In the genomic region with DNA sequence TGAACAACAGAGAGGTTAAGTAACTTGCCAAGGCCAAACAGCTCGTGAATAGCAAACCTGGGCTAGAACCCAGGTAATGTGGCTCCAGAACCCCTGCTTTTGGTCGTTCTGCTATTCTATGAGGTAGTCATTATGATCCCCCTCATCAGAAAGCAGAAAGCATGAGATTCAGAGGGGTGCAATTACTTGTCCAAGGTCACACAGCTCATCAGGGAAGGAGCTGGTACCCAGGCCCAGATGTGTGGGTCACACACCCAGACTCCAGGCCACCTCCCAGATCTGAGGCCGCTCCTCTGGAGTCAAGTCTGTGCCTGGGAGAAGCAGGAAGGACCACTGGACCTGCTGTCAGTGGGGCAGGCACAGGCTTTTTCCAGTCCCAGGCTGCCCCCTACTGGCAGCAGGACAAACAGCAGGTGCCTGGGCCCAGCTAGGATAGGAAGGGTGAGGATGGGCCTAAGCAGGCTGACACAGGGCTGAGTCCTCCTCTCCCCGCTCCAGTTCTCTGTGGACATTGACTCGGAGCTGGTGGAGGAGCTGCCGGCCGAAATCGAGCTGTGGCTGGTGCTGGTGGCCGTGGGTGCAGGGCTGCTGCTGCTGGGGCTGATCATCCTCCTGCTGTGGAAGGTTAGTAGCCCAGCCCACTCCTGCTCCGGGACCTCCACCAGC, we compare ENCODE assay signal across 8 cellular contexts. TPM values are rescaled to one million over a fixed set of nuclear protein-coding genes. Genes with fewer than 3 reads are reported as not detected.
DNase-seq lines count a peak whose midpoint lies in the region; ATAC-seq, FAIRE-seq and TF ChIP-seq lines count a peak whose summit lies in the region.

No MANE protein-coding gene starts in this region.

- H3K27me3 ChIP-seq in right cardiac atrium (ENCODE audit: control insufficient read depth, insufficient read depth), result no peaks in the 10 kb centered on the region

- H3K9me3 ChIP-seq in right cardiac atrium (ENCODE audit: control insufficient read depth, low read length), result no peaks in the 10 kb centered on the region

- ATAC-seq in right cardiac atrium, result peak; percentile 80 to 88

- TF ChIP-seq CTCF in AG09319 (IDR thresholded peaks at IDR 0.05; ENCODE audit: low read depth, low read length), result peak; percentile 97

- H3K4me1 ChIP-seq in right cardiac atrium (ENCODE audit: control insufficient read depth, insufficient read depth, low read length), result no peaks in the 10 kb centered on the region

- 40% methylated on average over 10 of the region's 10 CpGs for WGBS in right cardiac atrium

- FAIRE-seq in GM19239 (lab: Jason Lieb, UNC), result peak; percentile 90

- H3K4me3 ChIP-seq in right cardiac atrium (ENCODE audit: low read length), result no peak overlapping the region

- intact Hi-C loops in right cardiac atrium (cut with DNase I), result loop anchor here in 3 of 4 donors (2.0 to 10.0 kb wide), 2 partner anchors 61 to 223 kb away; no protein-coding TSS in a partner anchor

- DNase-seq in AG09319 (ENCODE audit: extremely low read depth, low read depth) (no peak), GM19239 (ENCODE audit: insufficient read length, low spot score) (peak; percentile 82), NCI-H1092 (lab: John Stamatoyannopoulos, UW) (peak; percentile 51), T-helper 2 cell (peak; percentile 54 to 68 (median 59)), amniotic epithelial cell (ENCODE audit: low read depth) (peak; percentile 61), right cardiac atrium (peak; percentile 73 to 88 (median 85)), kidney glomerular epithelial cell (lab: John Stamatoyannopoulos, UW) (no peak)
- peak; percentile 63 to 82 (median 65) for DNase-seq in stimulated activated CD4-positive, alpha-beta T cell treated with anti-CD3 and anti-CD28 coated beads, Interleukin-12 subunit alpha, Interleukin-12 subunit beta, amount 100 ng/mL, for 48 hours (ENCODE audit: low read depth in 2 of 3, low spot score in 1 of 3)

- H3K27ac ChIP-seq in right cardiac atrium (ENCODE audit: low read length), result no peak overlapping the region

RNA-seq across cellular contexts. Expression of gene PDK2, which starts 7.8 kb away (rescaled TPM):
- total RNA-seq in right cardiac atrium, result 100 to 1,000 TPM; 167 to 219 (median 182) TPM
- polyA plus RNA-seq in right cardiac atrium, result 149 TPM

RNA-seq across cellular contexts. Expression of gene ITGA3, which starts 31.5 kb away (rescaled TPM):
- 10 to 100 TPM; 22.9 to 32.9 (median 28.4) TPM for total RNA-seq in right cardiac atrium
- polyA plus RNA-seq in right cardiac atrium, result 21.5 TPM

RNA-seq across cellular contexts. Expression of gene SAMD14, which starts 42.6 kb away (rescaled TPM):
- total RNA-seq in right cardiac atrium, result 1 to 10 TPM; 2.4 to 4.0 (median 3.5) TPM
- 3.3 TPM for polyA plus RNA-seq in right cardiac atrium

Comparison
In these comparisons a context has a peak if more than half of its experiments do, and no peak if none do; other contexts are left out.
1. DNase-seq: peak in GM19239 (single experiment), NCI-H1092 (single experiment), T-helper 2 cell (5 of 5), amniotic epithelial cell (single experiment), right cardiac atrium (3 of 3) and stimulated activated CD4-positive, alpha-beta T cell treated with anti-CD3 and anti-CD28 coated beads, Interleukin-12 subunit alpha, Interleukin-12 subunit beta, amount 100 ng/mL, for 48 hours (3 of 3); none in AG09319 (single experiment) and kidney glomerular epithelial cell (single experiment).